In the genomic region with DNA sequence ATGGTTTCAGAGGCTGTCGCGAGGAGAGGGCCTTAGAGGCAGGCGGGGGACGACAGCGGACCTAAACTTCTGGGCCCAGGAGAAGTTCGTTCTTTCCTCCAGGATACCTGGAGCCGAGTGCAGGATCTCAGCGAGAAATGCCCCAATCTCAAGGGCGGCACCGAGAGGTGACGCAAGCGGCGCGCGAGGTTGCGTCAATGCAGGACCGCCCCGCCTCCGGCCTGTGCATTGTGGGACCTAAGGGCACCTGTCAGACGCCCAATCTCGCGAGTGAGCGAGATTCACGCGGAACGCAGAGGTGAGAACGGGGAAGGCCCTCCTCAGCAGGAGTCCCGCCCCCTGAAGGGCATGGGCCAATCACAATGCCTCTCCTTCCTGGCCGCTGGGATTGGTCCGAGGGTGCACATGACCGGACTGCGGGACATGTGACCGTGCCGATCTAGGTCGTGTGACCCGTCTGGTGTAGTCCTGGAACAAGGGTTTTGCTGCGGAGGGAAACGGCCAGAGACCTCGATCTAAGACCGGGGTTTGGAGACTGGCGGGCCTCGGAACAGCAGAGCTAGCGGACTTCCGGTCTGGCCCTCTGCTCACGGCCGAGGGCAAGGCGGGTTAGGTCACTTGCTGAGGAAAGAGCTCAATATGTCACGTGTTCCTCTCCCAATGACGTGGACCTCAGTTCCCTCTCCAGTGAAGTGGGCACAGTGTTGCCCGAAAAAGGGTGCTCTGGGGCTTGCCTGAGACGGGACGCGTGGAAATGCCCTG, we compare ENCODE assay signal across 8 cellular contexts. TPM values are rescaled to one million over a fixed set of nuclear protein-coding genes. Genes with fewer than 3 reads are reported as not detected.
DNase-seq lines count a peak whose midpoint lies in the region; ATAC-seq, FAIRE-seq and TF ChIP-seq lines count a peak whose summit lies in the region.

No MANE protein-coding gene starts in this region.

- no peak overlapping the region for H2BK20ac ChIP-seq in H1 (ENCODE audit: low read length)

- H3K79me1 ChIP-seq in H1 (ENCODE audit: low read depth, low read length): peaks cover 4% of the 10 kb centered on the region; the same call in 1 of the 2 replicates

- no peaks in the 10 kb centered on the region for H3K36me3 ChIP-seq in H1 (ENCODE audit: control insufficient read depth in 2 of 4, insufficient read depth in 4 of 4, low read length in 3 of 4)

- peak in 1 of 2 experiments; percentile 66; a peak in 1 of 3 replicates for TF ChIP-seq EP300 in H1 (IDR thresholded peaks at IDR 0.05; ENCODE audit: borderline replicate concordance in 1 of 2, low read depth in 2 of 2, low read length in 2 of 2)

- peak overlapping the region; percentile 78 for H3K56ac ChIP-seq in H1 (replicated peaks; ENCODE audit: insufficient read length, low read depth, low read length)

- peaks cover 18 to 29% (median 27%) of the 10 kb centered on the region in 4 experiments for H3K27me3 ChIP-seq in H1 (replicated peaks in 1 of 4; ENCODE audit: control insufficient read depth in 3 of 4, extremely low read depth in 1 of 4, insufficient read depth in 3 of 4, low read length in 3 of 4)

- H2BK12ac ChIP-seq in H1 (ENCODE audit: low read depth, low read length): peak overlapping the region; percentile 85

- H4K8ac ChIP-seq in H1 (ENCODE audit: extremely low read depth, insufficient read depth, low read length): peak overlapping the region; percentile 97

- peak; percentile 99 for DNase-seq in Caki2 (ENCODE audit: low read depth)
- peak; percentile 48 to 100 (median 99) for DNase-seq in HUDEP-2 (lab: John Stamatoyannopoulos, UW; ENCODE audit: unreplicated experiment in 76 of 76)
- DNase-seq in NOMO-1 treated with dmso at 0.1 percent for 144 hours (lab: John Stamatoyannopoulos, UW; ENCODE audit: unreplicated experiment): peak; percentile 99
- peak; percentile 98 for DNase-seq in activated CD8-positive, alpha-beta memory T cell treated with anti-CD3 and anti-CD28 coated beads, Interleukin-2, amount 50 U/mL, for 1 hour (ENCODE audit: extremely low read depth)
- DNase-seq in H1 (ENCODE audit: low read depth in 1 of 2, low spot score in 2 of 2): peak; percentile 99 to 100
- DNase-seq in memory B cell (ENCODE audit: low spot score in 2 of 2): peak; percentile 98 to 99
- DNase-seq in stimulated activated CD8-positive, alpha-beta memory T cell treated with anti-CD3 and anti-CD28 coated beads, Interleukin-12 subunit alpha, Interleukin-12 subunit beta, amount 100 ng/mL, for 1 hour (ENCODE audit: low read depth): peak; percentile 99

- H4K91ac ChIP-seq in H1 (replicated peaks; ENCODE audit: insufficient read length, low read length): peak overlapping the region; percentile 76

- H2BK15ac ChIP-seq in H1 (ENCODE audit: low read length): 0 out of 2 replicates have a peak overlapping the region, but pooled peaks have one; percentile 31

- CTCF ChIA-PET in H1 (lab: Charles Lee; ENCODE audit: partially characterized antibody): interaction anchor here (0.8 to 3.8 kb wide), 4 partner anchors 13 to 177 kb away, joined by 3 to 23 read pairs (median 6); no protein-coding TSS in a partner anchor

- H3K9me3 Mint-ChIP-seq in memory B cell: no peaks in the 10 kb centered on the region

- peak; percentile 87 for FAIRE-seq in H1 (lab: Jason Lieb, UNC)

- H3K4me3 ChIP-seq in H1 (ENCODE audit: extremely low read depth in 1 of 4, insufficient read depth in 2 of 4, low read depth in 3 of 4, low read length in 4 of 4): peak overlapping the region; percentile 72 to 96 (median 90)

- peak overlapping the region; percentile 84 for H3K27ac ChIP-seq in H1 (ENCODE audit: low read depth, low read length)

- H3K36me3 Mint-ChIP-seq in memory B cell: no peaks in the 10 kb centered on the region

- in situ Hi-C loops in Caki2 (cut with HindIII; ENCODE audit: low pct_unique_long_range_greater_than_20kb, low sequenced_read_pairs): no loop called here

- H3K27ac Mint-ChIP-seq in memory B cell: peak overlapping the region; percentile 99

- H3K4me1 Mint-ChIP-seq in memory B cell: peaks cover 14% of the 10 kb centered on the region

- peak overlapping the region; percentile 40; the same call in 1 of the 2 replicates for H2AK5ac ChIP-seq in H1 (ENCODE audit: low read depth, low read length)

- peak overlapping the region; percentile 76 for H3K18ac ChIP-seq in H1 (ENCODE audit: extremely low read depth, low read length)

- WGBS in H1 (ENCODE audit: extremely low coverage in 1 of 2, insufficient coverage in 1 of 2, insufficient read length in 1 of 2, insufficient replicate concordance in 2 of 2, low coverage in 1 of 2, low lambda C conversion rate in 2 of 2, missing lambda C conversion rate in 1 of 2), 2 experiments: 2% methylated on average over 50 of the region's 53 CpGs; no CpG with 5 or more reads in 1 of the 2 experiments

- H3K4me3 Mint-ChIP-seq in memory B cell: peak overlapping the region; percentile 94

- H2AFZ ChIP-seq in H1 (ENCODE audit: low read length): peak overlapping the region; percentile 97

- peak overlapping the region; percentile 95 for H2BK5ac ChIP-seq in H1 (ENCODE audit: low read depth, low read length)

- POLR2A ChIA-PET in H1 (lab: Charles Lee; ENCODE audit: partially characterized antibody): interaction anchor here (0.6 to 3.3 kb wide), 18 partner anchors 9 to 1546 kb away, joined by 3 to 21 read pairs (median 4); partner anchors contain the start of gene DYNC1H1

- TF ChIP-seq POLR2A in H1 (IDR thresholded peaks at IDR 0.05; ENCODE audit: control extremely low read depth in 1 of 2, low read depth in 2 of 2, low read length in 2 of 2): peak; percentile 64 to 93

- H3K4me1 ChIP-seq in H1 (replicated peaks in 1 of 4; ENCODE audit: control insufficient read depth in 3 of 4, insufficient read depth in 4 of 4, low read length in 3 of 4): peaks cover 0 to 12% (median 5%) of the 10 kb centered on the region in 4 experiments; a peak in 5 of 7 replicates

- ATAC-seq in GM21390 (IDR thresholded peaks at IDR 0.05; ENCODE audit: unreplicated experiment): peak; percentile 95
- ATAC-seq in memory B cell (ENCODE audit: low read depth): peak; percentile 89

- no peaks in the 10 kb centered on the region for H4K20me1 ChIP-seq in H1 (replicated peaks in 1 of 2; ENCODE audit: control insufficient read depth in 1 of 2, insufficient read depth in 2 of 2, low read length in 2 of 2)

- H3K23me2 ChIP-seq in H1 (ENCODE audit: low read depth, low read length): peaks cover 13% of the 10 kb centered on the region

- peaks cover 0 to 6% of the 10 kb centered on the region in 2 experiments; a peak in 1 of 4 replicates for H3K79me2 ChIP-seq in H1 (ENCODE audit: control insufficient read depth in 1 of 2, insufficient read depth in 2 of 2, low read length in 2 of 2)

- no peak overlapping the region for H3K23ac ChIP-seq in H1 (ENCODE audit: insufficient read length)

- TF ChIP-seq CTCF in H1 (IDR thresholded peaks at IDR 0.05; ENCODE audit: control extremely low read depth in 1 of 3, insufficient read depth in 1 of 3, low read depth in 1 of 3, low read length in 3 of 3): no peak

- H3K9me3 ChIP-seq in H1 (ENCODE audit: insufficient read depth in 2 of 2, low read depth in 1 of 2, low read length in 1 of 2): no peaks in the 10 kb centered on the region

- H3K4me2 ChIP-seq in H1 (ENCODE audit: insufficient read depth in 1 of 2, low read depth in 2 of 2, low read length in 2 of 2): peak overlapping the region; percentile 68 to 100

- H3K4ac ChIP-seq in H1 (replicated peaks; ENCODE audit: insufficient read length, low read depth, low read length): peak overlapping the region; percentile 71

- peaks cover 15% of the 10 kb centered on the region for H3K27me3 Mint-ChIP-seq in memory B cell

- H3K9ac ChIP-seq in H1 (replicated peaks in 1 of 4; ENCODE audit: extremely low read depth in 1 of 4, low read depth in 3 of 4, low read length in 3 of 4): peak overlapping the region; percentile 66 to 97 (median 93)

- no peak for TF ChIP-seq RAD21 in H1 (IDR thresholded peaks at IDR 0.05 in 1 of 2, conservative IDR thresholded peaks at IDR 0.05 in 1 of 2; ENCODE audit: low read depth in 2 of 2, low read length in 2 of 2)

- H2BK120ac ChIP-seq in H1 (replicated peaks; ENCODE audit: low read depth, low read length): peak overlapping the region; percentile 56

- H3K14ac ChIP-seq in H1 (ENCODE audit: insufficient read length): peak overlapping the region; percentile 53

- peak overlapping the region; percentile 90 for H4K5ac ChIP-seq in H1 (ENCODE audit: insufficient read length, low read depth, low read length)

TF ChIP-seq in H1, 55 proteins besides CTCF, POLR2A, EP300 and RAD21 (continues in another document):
- TF ChIP-seq TAF1 (IDR thresholded peaks at IDR 0.05; ENCODE audit: low read depth, low read length): peak; percentile 96
- TF ChIP-seq TBP (IDR thresholded peaks at IDR 0.05; ENCODE audit: low read depth, low read length): peak; percentile 95
- TF ChIP-seq CBX8 (IDR thresholded peaks at IDR 0.05; ENCODE audit: borderline replicate concordance, low read depth, low read length): no peak
- TF ChIP-seq SP4 (IDR thresholded peaks at IDR 0.05; ENCODE audit: low read length): peak; percentile 99
- no peak for TF ChIP-seq JUN (IDR thresholded peaks at IDR 0.05; ENCODE audit: low read depth, low read length)
- no peak for TF ChIP-seq FOSL1 (IDR thresholded peaks at IDR 0.05; ENCODE audit: insufficient read depth, low read depth, low read length)
- peak; percentile 29; the same call in 1 of the 2 replicates for TF ChIP-seq SP2 (IDR thresholded peaks at IDR 0.05; ENCODE audit: low read length)
- TF ChIP-seq KDM5A (IDR thresholded peaks at IDR 0.05; ENCODE audit: low read length): peak; percentile 79
- peak; percentile 90 for TF ChIP-seq SP1 (IDR thresholded peaks at IDR 0.05; ENCODE audit: low read depth, low read length)
- TF ChIP-seq ASH2L (IDR thresholded peaks at IDR 0.05; ENCODE audit: low read length): peak; percentile 47
- TF ChIP-seq POLR2AphosphoS5 (IDR thresholded peaks at IDR 0.05; ENCODE audit: low read depth, low read length): peak; percentile 87
- peak; percentile 86 for TF ChIP-seq JUND (IDR thresholded peaks at IDR 0.05; ENCODE audit: low read length)
- no peak for TF ChIP-seq EZH2 (IDR thresholded peaks at IDR 0.05; ENCODE audit: low read depth, low read length, severe bottlenecking)
- peak; percentile 93 for TF ChIP-seq TAF7 (optimal IDR thresholded peaks at IDR 0.05; ENCODE audit: borderline replicate concordance, low read depth, low read length)

RNA-seq across cellular contexts. Expression of gene DYNC1H1, which starts 16.3 kb away (rescaled TPM):
- total RNA-seq in Caki2 (2014; rRNA removed; shearing (Covaris generic); ENCODE audit: low replicate concordance): 95.9 and 155 TPM in 2 replicates
- 364 and 387 TPM in 2 replicates for total RNA-seq in H1 (2021; fragmentation: NEBNext Ultra II Directional; extraction: Animal tissue kit (Norgen Biotek cat#: 25700))
- 238 and 257 TPM in 2 replicates for polyA plus RNA-seq in H1 (2011; rRNA removed)
- polyA plus RNA-seq in H1 (2011; cell fraction: cytosol; rRNA removed): 174 TPM
- 905 TPM for polyA plus RNA-seq in H1 (2011; cell fraction: nucleus; rRNA removed)
- polyA plus RNA-seq in H1 (2012, experiment 1 of 2): 300 to 369 TPM (median 332 TPM) in 4 replicates
- 34.8 TPM for polyA plus RNA-seq in H1 (2012, experiment 2 of 2)
- 163 TPM for polyA plus RNA-seq in H1 (2013, experiment 1 of 2)
- 123 TPM for polyA plus RNA-seq in H1 (2013, experiment 2 of 2)
- polyA minus RNA-seq in H1 (2011; rRNA and poly(A)+ RNA removed): 489 and 721 TPM in 2 replicates
- 350 TPM for polyA minus RNA-seq in H1 (2011; cell fraction: cytosol; rRNA and poly(A)+ RNA removed)
- 569 TPM for polyA minus RNA-seq in H1 (2011; cell fraction: nucleus; rRNA and poly(A)+ RNA removed)

Comparison
In these comparisons a context has a peak if more than half of its experiments do, and no peak if none do; other contexts are left out.
1. Peak in every context shown above with its lines: DNase-seq, ATAC-seq, H3K4me3 ChIP-seq and H3K27ac ChIP-seq.